In the genomic region with DNA sequence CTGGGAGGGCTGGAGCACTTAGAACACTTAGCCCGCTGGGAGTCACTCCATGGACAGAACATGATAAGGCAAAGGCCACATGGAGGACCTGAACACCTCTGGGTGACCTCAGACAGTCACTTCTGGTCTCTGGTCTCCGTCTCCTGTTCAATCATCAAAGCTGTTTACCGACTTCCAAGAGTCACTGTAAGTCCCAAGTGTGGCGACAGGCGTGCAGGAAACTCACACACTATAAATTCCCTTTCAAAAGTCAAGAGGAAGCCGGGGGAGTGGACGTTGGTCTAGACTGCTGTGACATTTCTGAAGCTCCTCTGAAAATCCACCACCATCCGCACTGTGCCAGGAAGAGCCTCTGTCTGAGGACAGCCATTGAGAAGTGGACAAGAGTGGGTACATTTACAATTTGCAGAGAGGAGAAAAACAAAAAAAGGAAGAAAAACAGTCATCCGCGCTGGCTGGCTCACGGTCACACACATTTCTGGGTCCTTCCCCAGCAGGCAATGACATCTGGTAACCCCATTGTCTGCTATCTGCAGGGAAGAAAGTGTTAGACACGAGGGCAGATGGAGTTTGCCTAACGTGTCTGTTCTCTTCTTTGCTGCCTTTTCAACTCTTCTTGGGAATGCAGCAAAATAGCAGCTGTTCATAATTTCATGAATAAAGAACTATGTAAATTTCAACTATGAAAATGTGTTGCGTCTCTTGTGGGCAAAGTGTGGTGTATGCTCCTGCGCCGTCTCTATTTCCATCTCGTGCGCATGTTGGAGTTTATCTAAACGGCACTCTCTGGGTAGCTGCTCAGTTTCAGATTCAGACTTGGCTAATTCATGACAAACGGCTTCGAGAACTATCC, we compare ENCODE assay signal across 1 cellular context.
TF ChIP-seq lines count a peak whose summit lies in the region.

No MANE protein-coding gene starts in this region.

TF ChIP-seq in GM23338, 12 proteins besides CTCF, POLR2A, EP300 and RAD21 (continued from another document):
- TF ChIP-seq, protein P1, sequence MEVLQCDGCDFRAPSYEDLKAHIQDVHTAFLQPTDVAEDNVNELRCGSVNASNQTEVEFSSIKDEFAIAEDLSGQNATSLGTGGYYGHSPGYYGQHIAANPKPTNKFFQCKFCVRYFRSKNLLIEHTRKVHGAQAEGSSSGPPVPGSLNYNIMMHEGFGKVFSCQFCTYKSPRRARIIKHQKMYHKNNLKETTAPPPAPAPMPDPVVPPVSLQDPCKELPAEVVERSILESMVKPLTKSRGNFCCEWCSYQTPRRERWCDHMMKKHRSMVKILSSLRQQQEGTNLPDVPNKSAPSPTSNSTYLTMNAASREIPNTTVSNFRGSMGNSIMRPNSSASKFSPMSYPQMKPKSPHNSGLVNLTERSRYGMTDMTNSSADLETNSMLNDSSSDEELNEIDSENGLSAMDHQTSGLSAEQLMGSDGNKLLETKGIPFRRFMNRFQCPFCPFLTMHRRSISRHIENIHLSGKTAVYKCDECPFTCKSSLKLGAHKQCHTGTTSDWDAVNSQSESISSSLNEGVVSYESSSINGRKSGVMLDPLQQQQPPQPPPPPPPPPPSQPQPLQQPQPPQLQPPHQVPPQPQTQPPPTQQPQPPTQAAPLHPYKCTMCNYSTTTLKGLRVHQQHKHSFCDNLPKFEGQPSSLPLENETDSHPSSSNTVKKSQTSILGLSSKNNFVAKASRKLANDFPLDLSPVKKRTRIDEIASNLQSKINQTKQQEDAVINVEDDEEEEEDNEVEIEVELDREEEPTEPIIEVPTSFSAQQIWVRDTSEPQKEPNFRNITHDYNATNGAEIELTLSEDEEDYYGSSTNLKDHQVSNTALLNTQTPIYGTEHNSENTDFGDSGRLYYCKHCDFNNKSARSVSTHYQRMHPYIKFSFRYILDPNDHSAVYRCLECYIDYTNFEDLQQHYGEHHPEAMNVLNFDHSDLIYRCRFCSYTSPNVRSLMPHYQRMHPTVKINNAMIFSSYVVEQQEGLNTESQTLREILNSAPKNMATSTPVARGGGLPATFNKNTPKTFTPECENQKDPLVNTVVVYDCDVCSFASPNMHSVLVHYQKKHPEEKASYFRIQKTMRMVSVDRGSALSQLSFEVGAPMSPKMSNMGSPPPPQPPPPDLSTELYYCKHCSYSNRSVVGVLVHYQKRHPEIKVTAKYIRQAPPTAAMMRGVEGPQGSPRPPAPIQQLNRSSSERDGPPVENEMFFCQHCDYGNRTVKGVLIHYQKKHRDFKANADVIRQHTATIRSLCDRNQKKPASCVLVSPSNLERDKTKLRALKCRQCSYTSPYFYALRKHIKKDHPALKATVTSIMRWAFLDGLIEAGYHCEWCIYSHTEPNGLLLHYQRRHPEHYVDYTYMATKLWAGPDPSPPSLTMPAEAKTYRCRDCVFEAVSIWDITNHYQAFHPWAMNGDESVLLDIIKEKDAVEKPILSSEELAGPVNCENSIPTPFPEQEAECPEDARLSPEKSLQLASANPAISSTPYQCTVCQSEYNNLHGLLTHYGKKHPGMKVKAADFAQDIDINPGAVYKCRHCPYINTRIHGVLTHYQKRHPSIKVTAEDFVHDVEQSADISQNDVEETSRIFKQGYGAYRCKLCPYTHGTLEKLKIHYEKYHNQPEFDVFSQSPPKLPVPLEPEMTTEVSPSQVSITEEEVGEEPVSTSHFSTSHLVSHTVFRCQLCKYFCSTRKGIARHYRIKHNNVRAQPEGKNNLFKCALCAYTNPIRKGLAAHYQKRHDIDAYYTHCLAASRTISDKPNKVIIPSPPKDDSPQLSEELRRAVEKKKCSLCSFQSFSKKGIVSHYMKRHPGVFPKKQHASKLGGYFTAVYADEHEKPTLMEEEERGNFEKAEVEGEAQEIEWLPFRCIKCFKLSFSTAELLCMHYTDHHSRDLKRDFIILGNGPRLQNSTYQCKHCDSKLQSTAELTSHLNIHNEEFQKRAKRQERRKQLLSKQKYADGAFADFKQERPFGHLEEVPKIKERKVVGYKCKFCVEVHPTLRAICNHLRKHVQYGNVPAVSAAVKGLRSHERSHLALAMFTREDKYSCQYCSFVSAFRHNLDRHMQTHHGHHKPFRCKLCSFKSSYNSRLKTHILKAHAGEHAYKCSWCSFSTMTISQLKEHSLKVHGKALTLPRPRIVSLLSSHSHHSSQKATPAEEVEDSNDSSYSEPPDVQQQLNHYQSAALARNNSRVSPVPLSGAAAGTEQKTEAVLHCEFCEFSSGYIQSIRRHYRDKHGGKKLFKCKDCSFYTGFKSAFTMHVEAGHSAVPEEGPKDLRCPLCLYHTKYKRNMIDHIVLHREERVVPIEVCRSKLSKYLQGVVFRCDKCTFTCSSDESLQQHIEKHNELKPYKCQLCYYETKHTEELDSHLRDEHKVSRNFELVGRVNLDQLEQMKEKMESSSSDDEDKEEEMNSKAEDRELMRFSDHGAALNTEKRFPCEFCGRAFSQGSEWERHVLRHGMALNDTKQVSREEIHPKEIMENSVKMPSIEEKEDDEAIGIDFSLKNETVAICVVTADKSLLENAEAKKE (CRISPR knock-in tag; IDR thresholded peaks at IDR 0.05), result no peak
- TF ChIP-seq, protein P2, sequence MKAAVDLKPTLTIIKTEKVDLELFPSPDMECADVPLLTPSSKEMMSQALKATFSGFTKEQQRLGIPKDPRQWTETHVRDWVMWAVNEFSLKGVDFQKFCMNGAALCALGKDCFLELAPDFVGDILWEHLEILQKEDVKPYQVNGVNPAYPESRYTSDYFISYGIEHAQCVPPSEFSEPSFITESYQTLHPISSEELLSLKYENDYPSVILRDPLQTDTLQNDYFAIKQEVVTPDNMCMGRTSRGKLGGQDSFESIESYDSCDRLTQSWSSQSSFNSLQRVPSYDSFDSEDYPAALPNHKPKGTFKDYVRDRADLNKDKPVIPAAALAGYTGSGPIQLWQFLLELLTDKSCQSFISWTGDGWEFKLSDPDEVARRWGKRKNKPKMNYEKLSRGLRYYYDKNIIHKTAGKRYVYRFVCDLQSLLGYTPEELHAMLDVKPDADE (IDR thresholded peaks at IDR 0.05), result no peak
- TF ChIP-seq EZH2phosphoT487 (IDR thresholded peaks at IDR 0.05; ENCODE audit: unreplicated experiment) (no peak), POLR2AphosphoS5 (IDR thresholded peaks at IDR 0.05; ENCODE audit: low read depth) (no peak), ZNF114 (CRISPR knock-in tag; IDR thresholded peaks at IDR 0.05) (no peak), ZNF331 (CRISPR knock-in tag; IDR thresholded peaks at IDR 0.05; ENCODE audit: low read depth) (no peak), STAT1 (IDR thresholded peaks at IDR 0.05; ENCODE audit: unreplicated experiment) (no peak), CREB1 (CRISPR knock-in tag; IDR thresholded peaks at IDR 0.05; ENCODE audit: low read depth) (no peak), NANOG (IDR thresholded peaks at IDR 0.05; ENCODE audit: borderline replicate concordance) (no peak)
- TF ChIP-seq, protein P3, sequence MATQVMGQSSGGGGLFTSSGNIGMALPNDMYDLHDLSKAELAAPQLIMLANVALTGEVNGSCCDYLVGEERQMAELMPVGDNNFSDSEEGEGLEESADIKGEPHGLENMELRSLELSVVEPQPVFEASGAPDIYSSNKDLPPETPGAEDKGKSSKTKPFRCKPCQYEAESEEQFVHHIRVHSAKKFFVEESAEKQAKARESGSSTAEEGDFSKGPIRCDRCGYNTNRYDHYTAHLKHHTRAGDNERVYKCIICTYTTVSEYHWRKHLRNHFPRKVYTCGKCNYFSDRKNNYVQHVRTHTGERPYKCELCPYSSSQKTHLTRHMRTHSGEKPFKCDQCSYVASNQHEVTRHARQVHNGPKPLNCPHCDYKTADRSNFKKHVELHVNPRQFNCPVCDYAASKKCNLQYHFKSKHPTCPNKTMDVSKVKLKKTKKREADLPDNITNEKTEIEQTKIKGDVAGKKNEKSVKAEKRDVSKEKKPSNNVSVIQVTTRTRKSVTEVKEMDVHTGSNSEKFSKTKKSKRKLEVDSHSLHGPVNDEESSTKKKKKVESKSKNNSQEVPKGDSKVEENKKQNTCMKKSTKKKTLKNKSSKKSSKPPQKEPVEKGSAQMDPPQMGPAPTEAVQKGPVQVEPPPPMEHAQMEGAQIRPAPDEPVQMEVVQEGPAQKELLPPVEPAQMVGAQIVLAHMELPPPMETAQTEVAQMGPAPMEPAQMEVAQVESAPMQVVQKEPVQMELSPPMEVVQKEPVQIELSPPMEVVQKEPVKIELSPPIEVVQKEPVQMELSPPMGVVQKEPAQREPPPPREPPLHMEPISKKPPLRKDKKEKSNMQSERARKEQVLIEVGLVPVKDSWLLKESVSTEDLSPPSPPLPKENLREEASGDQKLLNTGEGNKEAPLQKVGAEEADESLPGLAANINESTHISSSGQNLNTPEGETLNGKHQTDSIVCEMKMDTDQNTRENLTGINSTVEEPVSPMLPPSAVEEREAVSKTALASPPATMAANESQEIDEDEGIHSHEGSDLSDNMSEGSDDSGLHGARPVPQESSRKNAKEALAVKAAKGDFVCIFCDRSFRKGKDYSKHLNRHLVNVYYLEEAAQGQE (IDR thresholded peaks at IDR 0.05; ENCODE audit: unreplicated experiment), result no peak
